8 cellular contexts compared by ENCODE assay signal in the genomic region with DNA sequence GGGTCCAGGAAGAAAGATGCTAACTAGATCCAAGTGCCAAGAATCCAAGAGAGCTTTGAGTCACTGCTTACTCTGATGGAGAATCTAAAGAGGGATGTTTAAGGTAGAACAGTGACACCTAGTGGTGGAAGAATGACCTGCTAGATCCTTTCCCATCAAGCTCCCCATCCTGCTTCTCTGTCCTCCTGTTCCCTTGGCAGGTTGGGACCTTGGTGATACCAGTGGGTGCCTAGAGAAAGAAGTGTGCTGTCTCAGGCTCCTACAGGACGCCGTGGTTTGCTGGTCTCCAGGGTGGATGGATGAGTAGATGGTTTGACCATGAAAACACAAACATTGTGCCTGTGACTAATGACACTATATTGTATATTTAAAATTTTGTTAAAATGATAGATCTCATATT.
DNase-seq lines count a peak whose midpoint lies in the region; ATAC-seq and TF ChIP-seq lines count a peak whose summit lies in the region.

No MANE protein-coding gene starts in this region.

- peak; percentile 75 for TF ChIP-seq CTCF in osteocyte (IDR thresholded peaks at IDR 0.05)

- no peak overlapping the region for H3K4me3 Mint-ChIP-seq in osteocyte (ENCODE audit: unreplicated experiment)

- no peaks in the 10 kb centered on the region for H3K36me3 Mint-ChIP-seq in osteocyte (ENCODE audit: unreplicated experiment)

- ATAC-seq in GM19463 (IDR thresholded peaks at IDR 0.05; ENCODE audit: unreplicated experiment) (peak; percentile 84), HG03442 (IDR thresholded peaks at IDR 0.05; ENCODE audit: unreplicated experiment) (peak; percentile 87)

- H3K27ac Mint-ChIP-seq in osteocyte (ENCODE audit: unreplicated experiment) = no peak overlapping the region

- peaks cover 8% of the 10 kb centered on the region for H3K27me3 Mint-ChIP-seq in osteocyte (ENCODE audit: unreplicated experiment)

- DNase-seq in NCI-H748 (lab: John Stamatoyannopoulos, UW; ENCODE audit: unreplicated experiment) (peak; percentile 27), NCI-H748 treated with DMSO at 0.1 percent for 48 hours (lab: John Stamatoyannopoulos, UW) (no peak), NCI-H226 (peak; percentile 65), activated T-cell treated with anti-CD3 and anti-CD28 coated beads for 24 hours (ENCODE audit: low read depth) (peak; percentile 5), germinal center (ENCODE audit: low spot score) (peak; percentile 45), osteocyte (ENCODE audit: extremely low spot score, unreplicated experiment) (no peak)

- H3K9me3 Mint-ChIP-seq in osteocyte (ENCODE audit: unreplicated experiment) = no peaks in the 10 kb centered on the region

- peaks cover 11% of the 10 kb centered on the region for H3K4me1 Mint-ChIP-seq in osteocyte (ENCODE audit: unreplicated experiment)

Comparison
In these comparisons a context has a peak if more than half of its experiments do, and no peak if none do; other contexts are left out.
1. DNase-seq: peak in NCI-H748 (single experiment), NCI-H226 (single experiment), activated T-cell treated with anti-CD3 and anti-CD28 coated beads for 24 hours (single experiment) and germinal center (single experiment); none in NCI-H748 treated with DMSO at 0.1 percent for 48 hours (single experiment) and osteocyte (single experiment).